Comparison of ENCODE assay signal across 11 cellular contexts in genomic region chr1:7401814-7402547, GRCh38.
A peak's percentile ranks its signal among the peaks of the same experiment; 100 is the strongest.
DNase-seq lines count a peak whose midpoint lies in the region; ATAC-seq and TF ChIP-seq lines count a peak whose summit lies in the region.
"Had no signal": no experiment of that assay in that cellular context is flagged by ENCODE, and none has a peak within 500 bp of the region (broad histone marks: within the 10 kb centered on the region; RNA-seq: fewer than 3 reads in every experiment).

No MANE protein-coding gene starts in this region.

- no peaks in the 10 kb centered on the region for H3K9me2 ChIP-seq in SK-N-SH

- H3K27ac ChIP-seq in SK-N-SH (ENCODE audit: low read depth in 2 of 2, low read length in 1 of 2) (peak overlapping the region in 1 of 2 experiments; percentile 76; a peak in 2 of 4 replicates), smooth muscle cell (ENCODE audit: low read depth) (peak overlapping the region; percentile 97)
- H3K27ac ChIP-seq: 22Rv1 had no signal

- TF ChIP-seq CTCF in SK-N-SH (IDR thresholded peaks at IDR 0.05), result no peak
- TF ChIP-seq CTCF in smooth muscle cell (IDR thresholded peaks at IDR 0.05; ENCODE audit: borderline replicate concordance, insufficient read depth, poor library complexity, severe bottlenecking), result no peak

- 42% methylated on average over 4 of the region's 4 CpGs for WGBS in SK-N-SH (ENCODE audit: low lambda C conversion rate)
- WGBS in smooth muscle cell (ENCODE audit: low lambda C conversion rate), result 29% methylated on average over 4 of the region's 4 CpGs

- H4K20me1 ChIP-seq in SK-N-SH (ENCODE audit: insufficient read depth) (no peaks in the 10 kb centered on the region), smooth muscle cell (ENCODE audit: low read depth) (no peaks in the 10 kb centered on the region)

- no peak for ATAC-seq in HG02938 (IDR thresholded peaks at IDR 0.05; ENCODE audit: unreplicated experiment)
- ATAC-seq: effector memory CD8-positive, alpha-beta T cell had no signal

- H3K36me3 ChIP-seq in SK-N-SH (replicated peaks in 1 of 2; ENCODE audit: control insufficient read depth in 1 of 2, insufficient read depth in 2 of 2, low read length in 1 of 2), result no peaks in the 10 kb centered on the region
- H3K36me3 ChIP-seq in smooth muscle cell (ENCODE audit: low read depth), result no peaks in the 10 kb centered on the region

- H3K4me2 ChIP-seq in SK-N-SH (no peak overlapping the region), smooth muscle cell (peak overlapping the region; percentile 22)

- H3K4me1 ChIP-seq in SK-N-SH (ENCODE audit: control insufficient read depth in 1 of 2, insufficient read depth in 2 of 2, low read depth in 1 of 2, low read length in 1 of 2) (peaks cover 0 to 6% of the 10 kb centered on the region in 2 experiments; a peak in 3 of 4 replicates), smooth muscle cell (ENCODE audit: low read depth) (peaks cover 7% of the 10 kb centered on the region)

- no peaks in the 10 kb centered on the region for H3K79me2 ChIP-seq in SK-N-SH (ENCODE audit: insufficient read depth)
- H3K79me2 ChIP-seq in smooth muscle cell (ENCODE audit: low read depth), result no peaks in the 10 kb centered on the region

- TF ChIP-seq EP300 in SK-N-SH (IDR thresholded peaks at IDR 0.05; ENCODE audit: borderline replicate concordance in 1 of 2, low read depth in 1 of 2, low read length in 1 of 2), result peak in 1 of 2 experiments; percentile 70; a peak in 2 of 4 replicates

- CTCF ChIA-PET in SK-N-SH (lab: Yijun Ruan, JAX), result no interaction called here

- H3K4me3 ChIP-seq in SK-N-SH (ENCODE audit: low read depth in 2 of 2, low read length in 1 of 2), result no peak overlapping the region
- no peak overlapping the region for H3K4me3 ChIP-seq in smooth muscle cell

- no peak for TF ChIP-seq RAD21 in SK-N-SH (IDR thresholded peaks at IDR 0.05; ENCODE audit: low read length)

- peak; percentile 13 for DNase-seq in DMS 273 (lab: John Stamatoyannopoulos, UW; ENCODE audit: unreplicated experiment)
- no peak for DNase-seq in DMS 273 treated with DMSO at 0.1 percent for 48 hours (lab: John Stamatoyannopoulos, UW)
- peak; percentile 22 for DNase-seq in SK-N-SH
- peak; percentile 85 for DNase-seq in foreskin melanocyte
- no peak for DNase-seq in smooth muscle cell (lab: John Stamatoyannopoulos, UW; ENCODE audit: unreplicated experiment)
- no peak for DNase-seq in posterior vena cava (ENCODE audit: low spot score)
- DNase-seq in medulla oblongata (ENCODE audit: extremely low spot score), result no peak
- DNase-seq: effector memory CD8-positive, alpha-beta T cell; stimulated activated CD4-positive, alpha-beta T cell treated with anti-CD3 and anti-CD28 coated beads, Interleukin-2, amount 100 ng/mL, for 48 hours had no signal

- H3K9ac ChIP-seq in SK-N-SH, result no peak overlapping the region; the same call in 1 of the 2 replicates
- peak overlapping the region; percentile 88 for H3K9ac ChIP-seq in smooth muscle cell (ENCODE audit: low read depth)

- H3F3A ChIP-seq in SK-N-SH (replicated peaks; ENCODE audit: insufficient read depth), result no peaks in the 10 kb centered on the region
- H3F3A ChIP-seq in smooth muscle cell (ENCODE audit: low read depth), result no peaks in the 10 kb centered on the region

- H3K27me3 ChIP-seq in SK-N-SH (ENCODE audit: insufficient read depth), result no peaks in the 10 kb centered on the region
- H3K27me3 ChIP-seq in smooth muscle cell (ENCODE audit: low read depth), result no peaks in the 10 kb centered on the region

- intact Hi-C loops in posterior vena cava (cut with DNase I), result no loop called here

- H2AFZ ChIP-seq in SK-N-SH (ENCODE audit: low read depth), result no peak overlapping the region
- no peak overlapping the region for H2AFZ ChIP-seq in smooth muscle cell (ENCODE audit: low read depth)

- no peaks in the 10 kb centered on the region for H3K9me3 ChIP-seq in SK-N-SH
- H3K9me3 ChIP-seq in smooth muscle cell (replicated peaks; ENCODE audit: low read depth), result no peaks in the 10 kb centered on the region

- POLR2A ChIA-PET in SK-N-SH (lab: Yijun Ruan, JAX), result no interaction called here

TF ChIP-seq in SK-N-SH, 30 proteins besides CTCF, POLR2A, EP300 and RAD21:
- TF ChIP-seq FOSL2 (IDR thresholded peaks at IDR 0.05; ENCODE audit: borderline replicate concordance, low read depth) (peak; percentile 98), JUND (IDR thresholded peaks at IDR 0.05) (peak; percentile 96), SMC3 (IDR thresholded peaks at IDR 0.05; ENCODE audit: low read depth, low read length) (no peak), REST (IDR thresholded peaks at IDR 0.05; ENCODE audit: low read depth, low read length) (no peak; the same call in 1 of the 2 replicates), PBX3 (IDR thresholded peaks at IDR 0.05) (peak; percentile 69), MAX (IDR thresholded peaks at IDR 0.05; ENCODE audit: low read depth) (peak; percentile 27; the same call in 1 of the 2 replicates), TEAD4 (IDR thresholded peaks at IDR 0.05; ENCODE audit: borderline replicate concordance, insufficient read depth) (peak; percentile 69; the same call in 1 of the 2 replicates), TCF12 (IDR thresholded peaks at IDR 0.05) (peak; percentile 85), POLR2AphosphoS5 (IDR thresholded peaks at IDR 0.05; ENCODE audit: low read depth, low read length) (peak; percentile 71; the same call in 1 of the 2 replicates), RCOR1 (IDR thresholded peaks at IDR 0.05; ENCODE audit: low read length) (no peak), RXRA (IDR thresholded peaks at IDR 0.05; ENCODE audit: borderline replicate concordance, low read depth) (peak; percentile 83; the same call in 1 of the 2 replicates), NFIC (IDR thresholded peaks at IDR 0.05; ENCODE audit: borderline replicate concordance) (peak; percentile 33; the same call in 1 of the 2 replicates)
TF ChIP-seq in SK-N-SH: peak in this region for 9.

Comparison
In these comparisons a context has a peak if more than half of its experiments do, and no peak if none do; other contexts are left out.
1. DNase-seq: peak in DMS 273 (single experiment), SK-N-SH (single experiment) and foreskin melanocyte (single experiment); none in DMS 273 treated with DMSO at 0.1 percent for 48 hours (single experiment), smooth muscle cell (single experiment), posterior vena cava (single experiment) and medulla oblongata (single experiment).